ENCODE assay signal across 22 cellular contexts in the genomic region with DNA sequence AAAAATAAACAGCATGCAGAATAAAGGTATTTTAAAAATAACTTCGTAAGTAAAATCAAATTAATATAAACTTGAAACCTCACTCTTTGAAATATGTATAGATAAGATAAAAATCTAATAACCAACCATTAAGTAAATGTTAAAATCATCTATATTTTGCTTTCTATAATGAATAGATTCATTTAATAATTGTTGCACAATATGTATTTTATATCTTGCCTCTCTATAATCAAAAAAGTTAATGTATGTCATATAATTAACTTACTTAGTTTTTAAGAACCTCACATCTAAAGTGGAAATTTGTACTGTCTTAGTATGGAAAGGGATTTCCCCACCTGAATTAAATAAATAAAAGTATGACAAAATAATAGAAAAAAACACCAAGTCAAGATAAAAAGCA.
"Had no signal": no experiment of that assay in that cellular context is flagged by ENCODE, and none has a peak within 500 bp of the region (broad histone marks: within the 10 kb centered on the region; RNA-seq: fewer than 3 reads in every experiment).

No MANE protein-coding gene starts in this region.

- DNase-seq: activated CD4-positive, alpha-beta memory T cell treated with anti-CD3 and anti-CD28 coated beads, Interleukin-2, amount 10 ng/mL, durations not matched to agents 7 days and 5 days; activated CD4-positive, alpha-beta T cell treated with anti-CD3 and anti-CD28 coated beads for 1 hour; activated CD4-positive, alpha-beta T cell treated with anti-CD3 and anti-CD28 coated beads for 4 hours; activated CD4-positive, alpha-beta T cell treated with anti-CD3 and anti-CD28 coated beads, Interleukin-2, amount 10 ng/mL, durations not matched to agents 7 days and 5 days; activated CD4-positive, alpha-beta T cell treated with anti-CD3 and anti-CD28 coated beads, Interleukin-2, amount 50 U/mL, for 4 hours; activated CD8-positive, alpha-beta memory T cell treated with anti-CD3 and anti-CD28 coated beads, Interleukin-2, amount 50 U/mL, for 48 hours; activated gamma-delta T cell; activated naive CD4-positive, alpha-beta T cell; activated naive CD4-positive, alpha-beta T cell treated with anti-CD3 and anti-CD28 coated beads, Interleukin-2, amount 10 ng/mL, durations not matched to agents 7 days and 5 days; activated naive CD8-positive, alpha-beta T cell treated with anti-CD3 and anti-CD28 coated beads, Interleukin-2, amount 10 ng/mL, durations not matched to agents 7 days and 5 days; activated T-cell treated with anti-CD3 and anti-CD28 coated beads for 4 hours; activated T-cell treated with anti-CD3 and anti-CD28 coated beads, Interleukin-2, amount 50 U/mL, for 24 hours; activated T-cell treated with anti-CD3 and anti-CD28 coated beads, Interleukin-2, amount 50 U/mL, for 72 hours; central memory CD4-positive, alpha-beta T cell; cerebellar nuclear complex; dorsolateral prefrontal cortex; effector memory CD4-positive, alpha-beta T cell; endodermal cell; erythroblast; foreskin keratinocyte; heart right ventricle; T-helper 2 cell had no signal
